Comparison of ENCODE assay signal across 20 cellular contexts in the genomic region with DNA sequence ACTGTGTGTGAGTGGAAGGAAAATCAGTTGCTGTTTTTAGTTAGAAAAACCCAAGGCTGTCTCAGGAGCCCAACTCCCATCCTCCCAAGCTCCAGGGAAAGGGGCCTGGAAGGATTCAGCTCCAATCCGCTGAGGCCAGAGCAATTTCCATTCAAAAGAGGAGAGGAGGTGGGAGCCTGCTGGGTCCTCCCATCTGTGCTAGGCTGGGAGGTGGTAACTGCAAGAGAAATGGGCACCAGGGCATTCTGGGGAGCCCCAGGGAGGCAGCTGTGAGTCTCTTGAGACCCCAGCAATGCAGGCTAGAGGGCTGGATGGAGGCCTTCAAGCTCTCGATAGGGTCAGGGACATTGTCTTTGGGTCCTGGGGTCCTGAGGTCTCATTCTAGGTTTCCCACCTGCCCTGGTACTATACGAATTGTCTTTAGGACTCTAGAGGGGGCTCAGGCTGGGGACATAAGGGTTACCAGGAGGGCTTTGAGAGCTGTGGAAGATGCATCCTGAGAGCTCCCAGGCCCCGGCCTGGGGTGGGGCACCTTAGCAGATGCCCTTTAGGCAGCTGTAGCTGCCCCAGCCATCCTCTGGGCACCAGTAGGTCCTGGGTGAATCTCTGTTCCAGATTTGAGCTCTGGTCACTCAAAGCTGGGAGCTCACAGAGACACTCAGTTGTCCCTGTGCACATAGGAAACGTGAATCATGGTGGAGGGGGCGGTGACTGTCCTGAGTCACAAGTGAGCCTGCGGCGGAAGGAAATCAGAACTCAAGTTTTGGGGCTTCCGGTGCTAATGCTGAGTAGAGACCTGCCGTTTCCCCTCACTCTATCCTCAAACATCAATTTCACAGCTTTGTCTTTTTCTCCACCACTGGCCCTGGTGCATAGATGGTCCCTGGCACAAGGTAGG. TPM values are rescaled to one million over a fixed set of nuclear protein-coding genes. Genes with fewer than 3 reads are reported as not detected.
DNase-seq lines count a peak whose midpoint lies in the region; ATAC-seq and TF ChIP-seq lines count a peak whose summit lies in the region.
"Had no signal": no experiment of that assay in that cellular context is flagged by ENCODE, and none has a peak within 500 bp of the region (broad histone marks: within the 10 kb centered on the region; RNA-seq: fewer than 3 reads in every experiment).

No MANE protein-coding gene starts in this region.

- H3K27ac ChIP-seq in gastroesophageal sphincter (peak overlapping the region in 3 of 4 donors; percentile 47 to 62 (median 59)), temporal lobe (ENCODE audit: low read depth, low read length) (peak overlapping the region; percentile 27)
- H3K27ac ChIP-seq: RWPE1 had no signal

- H3K4me3 Mint-ChIP-seq in activated CD4-positive, alpha-beta memory T cell treated with anti-CD3 and anti-CD28 coated beads for 36 hours = no peak overlapping the region
- H3K4me3 Mint-ChIP-seq in activated CD4-positive, alpha-beta memory T cell treated with anti-CD3 and anti-CD28 coated beads, Interleukin-2, amount 10 ng/mL, durations not matched to agents 7 days and 5 days = no peak overlapping the region
- no peak overlapping the region for H3K4me3 Mint-ChIP-seq in activated naive CD8-positive, alpha-beta T cell treated with anti-CD3 and anti-CD28 coated beads, Interleukin-2, amount 50 U/mL, for 24 hours
- H3K4me3 Mint-ChIP-seq: activated naive CD4-positive, alpha-beta T cell treated with anti-CD3 and anti-CD28 coated beads, Interleukin-2, amount 50 U/mL, for 24 hours; CD4-positive, alpha-beta memory T cell; H9; nephron had no signal

- intact Hi-C loops in activated CD4-positive, alpha-beta memory T cell treated with anti-CD3 and anti-CD28 coated beads for 36 hours (cut with micrococcal nuclease) = no loop called here

- ATAC-seq in gastroesophageal sphincter (no peak), HG03460 (IDR thresholded peaks at IDR 0.05; ENCODE audit: unreplicated experiment) (no peak)
- ATAC-seq in activated naive CD8-positive, alpha-beta T cell treated with anti-CD3 and anti-CD28 coated beads, Interleukin-2, amount 50 U/mL, for 24 hours = no peak

- 84% methylated on average over 3 to 7 of the region's 10 CpGs for WGBS in gastroesophageal sphincter (ENCODE audit: low coverage in 1 of 2), 2 donors

- no peaks in the 10 kb centered on the region for H3K36me3 ChIP-seq in gastroesophageal sphincter

- no peaks in the 10 kb centered on the region for H3K36me3 Mint-ChIP-seq in activated CD4-positive, alpha-beta memory T cell treated with anti-CD3 and anti-CD28 coated beads for 36 hours
- H3K36me3 Mint-ChIP-seq in activated CD4-positive, alpha-beta memory T cell treated with anti-CD3 and anti-CD28 coated beads, Interleukin-2, amount 10 ng/mL, durations not matched to agents 7 days and 5 days (ENCODE audit: low read depth) = no peaks in the 10 kb centered on the region
- no peaks in the 10 kb centered on the region for H3K36me3 Mint-ChIP-seq in activated naive CD8-positive, alpha-beta T cell treated with anti-CD3 and anti-CD28 coated beads, Interleukin-2, amount 50 U/mL, for 24 hours (ENCODE audit: low read depth)
- H3K36me3 Mint-ChIP-seq: activated naive CD4-positive, alpha-beta T cell treated with anti-CD3 and anti-CD28 coated beads, Interleukin-2, amount 50 U/mL, for 24 hours; CD4-positive, alpha-beta memory T cell had no signal

- H3K9me3 Mint-ChIP-seq in activated CD4-positive, alpha-beta memory T cell treated with anti-CD3 and anti-CD28 coated beads for 36 hours = no peaks in the 10 kb centered on the region
- H3K9me3 Mint-ChIP-seq in activated CD4-positive, alpha-beta memory T cell treated with anti-CD3 and anti-CD28 coated beads, Interleukin-2, amount 10 ng/mL, durations not matched to agents 7 days and 5 days = no peaks in the 10 kb centered on the region
- no peaks in the 10 kb centered on the region for H3K9me3 Mint-ChIP-seq in activated naive CD8-positive, alpha-beta T cell treated with anti-CD3 and anti-CD28 coated beads, Interleukin-2, amount 50 U/mL, for 24 hours
- H3K9me3 Mint-ChIP-seq: activated naive CD4-positive, alpha-beta T cell treated with anti-CD3 and anti-CD28 coated beads, Interleukin-2, amount 50 U/mL, for 24 hours; CD4-positive, alpha-beta memory T cell; nephron had no signal

- TF ChIP-seq POLR2A in gastroesophageal sphincter (IDR thresholded peaks at IDR 0.05) = no peak

- H3K27me3 Mint-ChIP-seq in activated CD4-positive, alpha-beta memory T cell treated with anti-CD3 and anti-CD28 coated beads for 36 hours = no peaks in the 10 kb centered on the region
- H3K27me3 Mint-ChIP-seq in activated CD4-positive, alpha-beta memory T cell treated with anti-CD3 and anti-CD28 coated beads, Interleukin-2, amount 10 ng/mL, durations not matched to agents 7 days and 5 days = peaks cover 2% of the 10 kb centered on the region
- H3K27me3 Mint-ChIP-seq in activated naive CD8-positive, alpha-beta T cell treated with anti-CD3 and anti-CD28 coated beads, Interleukin-2, amount 50 U/mL, for 24 hours = peaks cover 4% of the 10 kb centered on the region

- POLR2A ChIA-PET in activated CD4-positive, alpha-beta memory T cell treated with anti-CD3 and anti-CD28 coated beads for 36 hours (lab: Charles Lee) = no interaction called here
- POLR2A ChIA-PET in activated CD4-positive, alpha-beta memory T cell treated with anti-CD3 and anti-CD28 coated beads, Interleukin-2, amount 10 ng/mL, durations not matched to agents 7 days and 5 days (lab: Charles Lee) = no interaction called here

- H3K27ac Mint-ChIP-seq in activated CD4-positive, alpha-beta memory T cell treated with anti-CD3 and anti-CD28 coated beads for 36 hours = no peak overlapping the region
- H3K27ac Mint-ChIP-seq in activated CD4-positive, alpha-beta memory T cell treated with anti-CD3 and anti-CD28 coated beads, Interleukin-2, amount 10 ng/mL, durations not matched to agents 7 days and 5 days = no peak overlapping the region
- H3K27ac Mint-ChIP-seq in activated naive CD8-positive, alpha-beta T cell treated with anti-CD3 and anti-CD28 coated beads, Interleukin-2, amount 50 U/mL, for 24 hours = no peak overlapping the region
- H3K27ac Mint-ChIP-seq: activated naive CD4-positive, alpha-beta T cell treated with anti-CD3 and anti-CD28 coated beads, Interleukin-2, amount 50 U/mL, for 24 hours; CD4-positive, alpha-beta memory T cell; H9; nephron had no signal

- no peak overlapping the region for H3K4me3 ChIP-seq in gastroesophageal sphincter
- H3K4me3 ChIP-seq: lung had no signal

- peaks cover 10% of the 10 kb centered on the region for H3K27me3 ChIP-seq in gastroesophageal sphincter

- peak; percentile 31 for DNase-seq in activated CD4-positive, alpha-beta memory T cell treated with anti-CD3 and anti-CD28 coated beads for 36 hours
- no peak for DNase-seq in activated CD4-positive, alpha-beta memory T cell treated with anti-CD3 and anti-CD28 coated beads, Interleukin-2, amount 10 ng/mL, durations not matched to agents 7 days and 5 days
- DNase-seq in RPMI7951 (ENCODE audit: low read depth) (peak; percentile 65), kidney tubule cell (ENCODE audit: low spot score) (no peak)
- DNase-seq in activated naive CD8-positive, alpha-beta T cell treated with anti-CD3 and anti-CD28 coated beads, Interleukin-2, amount 50 U/mL, for 24 hours = no peak
- DNase-seq: CD4-positive, alpha-beta memory T cell; effector CD8-positive, alpha-beta T cell; H9; NCI-H2107; stimulated activated CD4-positive, alpha-beta T cell treated with anti-CD3 and anti-CD28 coated beads, Interleukin-2, amount 100 ng/mL, for 24 hours; T-helper 1 cell had no signal

- TF ChIP-seq CTCF in gastroesophageal sphincter (IDR thresholded peaks at IDR 0.05) = no peak

- H3K4me1 Mint-ChIP-seq in activated CD4-positive, alpha-beta memory T cell treated with anti-CD3 and anti-CD28 coated beads for 36 hours (ENCODE audit: low read depth) = no peaks in the 10 kb centered on the region
- no peaks in the 10 kb centered on the region for H3K4me1 Mint-ChIP-seq in activated CD4-positive, alpha-beta memory T cell treated with anti-CD3 and anti-CD28 coated beads, Interleukin-2, amount 10 ng/mL, durations not matched to agents 7 days and 5 days
- H3K4me1 Mint-ChIP-seq in activated naive CD8-positive, alpha-beta T cell treated with anti-CD3 and anti-CD28 coated beads, Interleukin-2, amount 50 U/mL, for 24 hours = no peaks in the 10 kb centered on the region
- H3K4me1 Mint-ChIP-seq: activated naive CD4-positive, alpha-beta T cell treated with anti-CD3 and anti-CD28 coated beads, Interleukin-2, amount 50 U/mL, for 24 hours; CD4-positive, alpha-beta memory T cell had no signal

- H3K4me1 ChIP-seq in gastroesophageal sphincter = peaks cover 0 to 32% (median 0%) of the 10 kb centered on the region in 3 donors

- no peaks in the 10 kb centered on the region for H3K9me3 ChIP-seq in gastroesophageal sphincter

- TF ChIP-seq EP300 in gastroesophageal sphincter (IDR thresholded peaks at IDR 0.05) = no peak

- CTCF ChIA-PET in activated CD4-positive, alpha-beta memory T cell treated with anti-CD3 and anti-CD28 coated beads for 36 hours (lab: Charles Lee) = no interaction called here
- CTCF ChIA-PET in activated CD4-positive, alpha-beta memory T cell treated with anti-CD3 and anti-CD28 coated beads, Interleukin-2, amount 10 ng/mL, durations not matched to agents 7 days and 5 days (lab: Charles Lee) = no interaction called here

RNA-seq across cellular contexts. Expression of a gene that starts 21.6 kb away (rescaled TPM):
- total RNA-seq in activated CD4-positive, alpha-beta memory T cell treated with anti-CD3 and anti-CD28 coated beads for 36 hours = not detected
- not detected for total RNA-seq in activated CD4-positive, alpha-beta memory T cell treated with anti-CD3 and anti-CD28 coated beads, Interleukin-2, amount 10 ng/mL, durations not matched to agents 7 days and 5 days
- 0.10 TPM in 1 of 2 replicates, not detected in the other for total RNA-seq in RPMI7951 (2014; rRNA removed; shearing (Covaris generic))
- 10 to 100 TPM; 13.9 to 36.3 (median 24.2) TPM for total RNA-seq in gastroesophageal sphincter
- total RNA-seq in temporal lobe = 62.0 TPM
- total RNA-seq: CD4-positive, alpha-beta memory T cell; fibroblast of villous mesenchyme; renal cortical epithelial cell had no signal

Comparison
In these comparisons a context has a peak if more than half of its experiments do, and no peak if none do; other contexts are left out.
1. DNase-seq: peak in activated CD4-positive, alpha-beta memory T cell treated with anti-CD3 and anti-CD28 coated beads for 36 hours (single experiment) and RPMI7951 (single experiment); none in activated CD4-positive, alpha-beta memory T cell treated with anti-CD3 and anti-CD28 coated beads, Interleukin-2, amount 10 ng/mL, durations not matched to agents 7 days and 5 days (single experiment), kidney tubule cell (single experiment) and activated naive CD8-positive, alpha-beta T cell treated with anti-CD3 and anti-CD28 coated beads, Interleukin-2, amount 50 U/mL, for 24 hours (single experiment).
2. RNA of a gene that starts 21.6 kb away (total RNA-seq): 62.0 TPM in temporal lobe (single experiment) and 13.9 to 36.3 TPM in gastroesophageal sphincter; not detected in activated CD4-positive, alpha-beta memory T cell treated with anti-CD3 and anti-CD28 coated beads for 36 hours, not detected in activated CD4-positive, alpha-beta memory T cell treated with anti-CD3 and anti-CD28 coated beads, Interleukin-2, amount 10 ng/mL, durations not matched to agents 7 days and 5 days and 0.10 TPM in RPMI7951; every median in the first group is over 10 times any median in the second.